1 cellular context compared by ENCODE assay signal in genomic region chr11:9982796-9983579, GRCh38.
A peak's percentile ranks its signal among the peaks of the same experiment; 100 is the strongest.
TF ChIP-seq lines count a peak whose summit lies in the region.

No MANE protein-coding gene starts in this region.

TF ChIP-seq in A549, 52 proteins besides CTCF, POLR2A, EP300 and RAD21 (continued from another document):
- TF ChIP-seq FOSB (CRISPR knock-in tag; IDR thresholded peaks at IDR 0.05) = no peak
- TF ChIP-seq ZC3H11A (IDR thresholded peaks at IDR 0.05) = no peak
- TF ChIP-seq USF2 (IDR thresholded peaks at IDR 0.05) = no peak
- peak; percentile 96 for TF ChIP-seq MAFK (IDR thresholded peaks at IDR 0.05; ENCODE audit: partially characterized antibody)
- peak; percentile 48 to 68; a peak in 4 of 5 replicates for TF ChIP-seq JUN (IDR thresholded peaks at IDR 0.05)
- no peak for TF ChIP-seq TP53 (CRISPR knock-in tag; IDR thresholded peaks at IDR 0.05)
- TF ChIP-seq HES2 (IDR thresholded peaks at IDR 0.05) = no peak
- TF ChIP-seq HOXB5 (CRISPR knock-in tag; IDR thresholded peaks at IDR 0.05) = peak; percentile 25; the same call in 1 of the 2 replicates
- TF ChIP-seq MAX (IDR thresholded peaks at IDR 0.05) = peak; percentile 79
- peak; percentile 58 for TF ChIP-seq FOSL2 (IDR thresholded peaks at IDR 0.05)
- peak; percentile 89 for TF ChIP-seq FOSL2 (CRISPR knock-in tag; IDR thresholded peaks at IDR 0.05)
- TF ChIP-seq CHD4 (IDR thresholded peaks at IDR 0.05; ENCODE audit: borderline replicate concordance) = no peak
- TF ChIP-seq RARB (CRISPR knock-in tag; IDR thresholded peaks at IDR 0.05) = no peak
- no peak for TF ChIP-seq RCOR1 (IDR thresholded peaks at IDR 0.05; ENCODE audit: low read depth, low read length)
- no peak for TF ChIP-seq HOXA7 (CRISPR knock-in tag; IDR thresholded peaks at IDR 0.05)
- 0 out of 2 replicates have a peak, but pooled peaks have one; percentile 19 for TF ChIP-seq ZNF302 (CRISPR knock-in tag; IDR thresholded peaks at IDR 0.05)
- TF ChIP-seq POLR2AphosphoS2 (conservative IDR thresholded peaks at IDR 0.05; ENCODE audit: low read length) = no peak
- no peak for TF ChIP-seq TFCP2L1 (CRISPR knock-in tag; IDR thresholded peaks at IDR 0.05)
- no peak for TF ChIP-seq HDAC2 (IDR thresholded peaks at IDR 0.05)
- TF ChIP-seq BHLHE40 (IDR thresholded peaks at IDR 0.05; ENCODE audit: low read depth, low read length) = no peak
- no peak for TF ChIP-seq MAZ (IDR thresholded peaks at IDR 0.05; ENCODE audit: borderline replicate concordance, low read depth, low read length)
- no peak for TF ChIP-seq CBX2 (IDR thresholded peaks at IDR 0.05; ENCODE audit: borderline replicate concordance, low read depth)
- no peak; the same call in 1 of the 2 replicates for TF ChIP-seq FOXS1 (CRISPR knock-in tag; IDR thresholded peaks at IDR 0.05)
- TF ChIP-seq RFX5 (IDR thresholded peaks at IDR 0.05) = no peak
- TF ChIP-seq PHF8 (IDR thresholded peaks at IDR 0.05; ENCODE audit: borderline replicate concordance, low read depth) = no peak
- no peak for TF ChIP-seq ELK1 (IDR thresholded peaks at IDR 0.05; ENCODE audit: low read depth, low read length)
- no peak for TF ChIP-seq EHMT2 (IDR thresholded peaks at IDR 0.05; ENCODE audit: low read depth)
- TF ChIP-seq RNF2 (IDR thresholded peaks at IDR 0.05; ENCODE audit: borderline replicate concordance, low read depth) = no peak
- TF ChIP-seq NR3C1 (IDR thresholded peaks at IDR 0.05) = no peak
- TF ChIP-seq CEBPB (IDR thresholded peaks at IDR 0.05) = no peak
- no peak for TF ChIP-seq MYC (IDR thresholded peaks at IDR 0.05; ENCODE audit: borderline replicate concordance, low read length)
- peak; percentile 75 for TF ChIP-seq GATA3 (IDR thresholded peaks at IDR 0.05; ENCODE audit: borderline replicate concordance)
TF ChIP-seq in A549: peak in this region for 15.
